26 cellular contexts compared by ENCODE assay signal in genomic region chr4:79466621-79467020, GRCh38. TPM values are rescaled to one million over a fixed set of nuclear protein-coding genes. Genes with fewer than 3 reads are reported as not detected.
"Had no signal": no experiment of that assay in that cellular context is flagged by ENCODE, and none has a peak within 500 bp of the region (broad histone marks: within the 10 kb centered on the region; RNA-seq: fewer than 3 reads in every experiment).

No MANE protein-coding gene starts in this region.

- H3K36me3 ChIP-seq: adrenal gland, esophagus squamous epithelium, gastroesophageal sphincter, heart left ventricle, neural progenitor cell, prostate gland, right atrium auricular region, suprapubic skin, upper lobe of left lung had no signal

- H3K4me3 ChIP-seq: adrenal gland, esophagus squamous epithelium, gastroesophageal sphincter, heart left ventricle, neural progenitor cell, prostate gland, right atrium auricular region, skin epidermis, suprapubic skin, upper lobe of left lung had no signal

- H3K9me3 ChIP-seq: adrenal gland, esophagus squamous epithelium, gastroesophageal sphincter, heart left ventricle, prostate gland, right atrium auricular region, suprapubic skin, upper lobe of left lung had no signal

- H3K27me3 ChIP-seq: adrenal gland, esophagus squamous epithelium, gastroesophageal sphincter, heart left ventricle, neural progenitor cell, right atrium auricular region, suprapubic skin, upper lobe of left lung had no signal

- H3K27ac ChIP-seq: adrenal gland, esophagus squamous epithelium, heart left ventricle, neural progenitor cell, prostate gland, right atrium auricular region, skin epidermis, suprapubic skin, upper lobe of left lung had no signal

- H3K4me1 ChIP-seq: adrenal gland, esophagus squamous epithelium, heart left ventricle, prostate gland, right atrium auricular region, suprapubic skin, upper lobe of left lung had no signal

- DNase-seq: activated CD4-positive, alpha-beta T cell treated with anti-CD3 and anti-CD28 coated beads, Interleukin-2, amount 50 U/mL, for 1 hour; activated CD4-positive, CD25-positive, alpha-beta regulatory T cell treated with anti-CD3 and anti-CD28 coated beads, Interleukin-2, amount 50 U/mL, for 72 hours; activated CD8-positive, alpha-beta memory T cell treated with anti-CD3 and anti-CD28 coated beads for 24 hours; activated CD8-positive, alpha-beta memory T cell treated with anti-CD3 and anti-CD28 coated beads, Interleukin-2, amount 50 U/mL, for 48 hours; activated effector memory CD4-positive, alpha-beta T cell treated with anti-CD3 and anti-CD28 coated beads, Interleukin-2, amount 50 U/mL, for 16 hours; activated T-cell treated with anti-CD3 and anti-CD28 coated beads, Interleukin-2, amount 50 U/mL, for 48 hours; adrenal gland; effector memory CD4-positive, alpha-beta T cell; esophagus squamous epithelium; heart left ventricle; left ventricle myocardium superior; naive thymus-derived CD4-positive, alpha-beta T cell; stimulated activated naive CD8-positive, alpha-beta T cell treated with anti-CD3 and anti-CD28 coated beads, Interleukin-15, amount 100 ng/mL, for 72 hours; upper lobe of left lung had no signal

- ATAC-seq: gastroesophageal sphincter; heart left ventricle; left ventricle myocardium superior; naive thymus-derived CD4-positive, alpha-beta T cell; stimulated activated naive CD8-positive, alpha-beta T cell treated with anti-CD3 and anti-CD28 coated beads, Interleukin-15, amount 100 ng/mL, for 72 hours had no signal

RNA-seq across cellular contexts. Expression of gene GK2, which starts 58.6 kb away (rescaled TPM):
- total RNA-seq: adrenal gland; astrocyte; bronchial epithelial cell; cerebellum; endothelial cell of umbilical vein; esophagus squamous epithelium; gastroesophageal sphincter; heart left ventricle; left ventricle myocardium superior; mononuclear cell; naive thymus-derived CD4-positive, alpha-beta T cell; osteocyte; right atrium auricular region; suprapubic skin; upper lobe of left lung had no signal
